Comparison of ENCODE assay signal across 17 cellular contexts in the genomic region with DNA sequence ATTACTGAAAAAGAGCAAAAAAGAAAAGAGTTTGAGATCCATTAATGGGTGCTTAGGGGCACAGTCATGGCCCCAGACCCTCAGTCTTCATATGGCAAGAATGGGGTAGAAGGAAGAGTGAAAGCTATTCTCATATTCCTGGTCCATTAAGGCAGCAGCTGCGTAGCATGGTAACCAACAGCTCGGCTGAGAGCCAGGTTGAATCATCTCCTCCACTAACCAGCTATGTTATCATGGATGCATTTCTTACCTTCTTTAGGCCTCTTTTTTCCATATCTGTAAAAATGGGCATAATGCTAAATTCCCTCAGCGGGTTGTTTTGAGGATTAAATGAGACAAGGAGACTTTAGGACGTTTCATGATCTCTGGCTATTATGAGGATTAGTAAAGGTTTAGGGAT. TPM values are rescaled to one million over a fixed set of nuclear protein-coding genes. Genes with fewer than 3 reads are reported as not detected.
DNase-seq lines count a peak whose midpoint lies in the region; ATAC-seq and TF ChIP-seq lines count a peak whose summit lies in the region.
"Had no signal": no experiment of that assay in that cellular context is flagged by ENCODE, and none has a peak within 500 bp of the region (broad histone marks: within the 10 kb centered on the region; RNA-seq: fewer than 3 reads in every experiment).

No MANE protein-coding gene starts in this region.

- TF ChIP-seq CTCF in MCF 10A (IDR thresholded peaks at IDR 0.05; ENCODE audit: unreplicated experiment): no peak
- no peak for TF ChIP-seq CTCF in breast epithelium (IDR thresholded peaks at IDR 0.05)

- H3K9me3 Mint-ChIP-seq in MCF 10A (ENCODE audit: unreplicated experiment): no peaks in the 10 kb centered on the region
- H3K9me3 Mint-ChIP-seq: activated naive CD4-positive, alpha-beta T cell treated with anti-CD3 and anti-CD28 coated beads for 36 hours had no signal

- ATAC-seq in HG03439 (IDR thresholded peaks at IDR 0.05; ENCODE audit: unreplicated experiment): no peak
- no peak for ATAC-seq in GM18498 (IDR thresholded peaks at IDR 0.05; ENCODE audit: unreplicated experiment)
- ATAC-seq: activated CD4-positive, alpha-beta T cell treated with anti-CD3 and anti-CD28 coated beads for 36 hours had no signal

- peak overlapping the region; percentile 36 for H3K27ac Mint-ChIP-seq in MCF 10A (ENCODE audit: low read depth, unreplicated experiment)
- H3K27ac Mint-ChIP-seq: activated naive CD4-positive, alpha-beta T cell treated with anti-CD3 and anti-CD28 coated beads for 36 hours had no signal

- H3K36me3 ChIP-seq in breast epithelium: no peaks in the 10 kb centered on the region
- H3K36me3 ChIP-seq: SJSA1 had no signal

- H3K4me3 Mint-ChIP-seq in MCF 10A (ENCODE audit: unreplicated experiment): peak overlapping the region; percentile 39
- H3K4me3 Mint-ChIP-seq: activated CD4-positive, alpha-beta T cell treated with anti-CD3 and anti-CD28 coated beads for 36 hours; activated naive CD4-positive, alpha-beta T cell treated with anti-CD3 and anti-CD28 coated beads for 36 hours had no signal

- DNase-seq in MCF 10A (ENCODE audit: unreplicated experiment): peak; percentile 74
- DNase-seq in breast epithelium (ENCODE audit: low spot score in 2 of 2): no peak
- DNase-seq in inferior parietal cortex (ENCODE audit: extremely low spot score): peak; percentile 32
- no peak for DNase-seq in RPMI8226
- no peak for DNase-seq in NCI-H1436 treated with DMSO at 0.1 percent for 48 hours (lab: John Stamatoyannopoulos, UW)
- DNase-seq: activated CD4-positive, alpha-beta T cell treated with anti-CD3 and anti-CD28 coated beads for 36 hours; activated naive CD4-positive, alpha-beta T cell treated with anti-CD3 and anti-CD28 coated beads for 36 hours; activated T-cell treated with anti-CD3 and anti-CD28 coated beads for 4 hours; CD4-positive, alpha-beta memory T cell; DMS79 treated with DMSO at 0.1 percent for 48 hours; effector memory CD4-positive, alpha-beta T cell; NCI-H1694 treated with DMSO at 0.1 percent for 48 hours had no signal

- H3K27me3 Mint-ChIP-seq in MCF 10A (ENCODE audit: insufficient read depth, unreplicated experiment): no peaks in the 10 kb centered on the region
- H3K27me3 Mint-ChIP-seq: activated CD4-positive, alpha-beta T cell treated with anti-CD3 and anti-CD28 coated beads for 36 hours; CD4-positive, alpha-beta memory T cell had no signal

- POLR2A ChIA-PET in MCF 10A (lab: Yijun Ruan, JAX): interaction anchor here (0.6 to 4.3 kb wide), 22 partner anchors 9 to 237 kb away, joined by 3 to 69 read pairs (median 6); a partner anchor contains a TSS

- no peaks in the 10 kb centered on the region for H3K4me1 ChIP-seq in breast epithelium

- CTCF ChIA-PET in MCF 10A (lab: Yijun Ruan, JAX): interaction anchor here (0.6 to 6.3 kb wide), 14 partner anchors 13 to 333 kb away, joined by 3 to 95 read pairs (median 4); a partner anchor contains a TSS

- peaks cover 28% of the 10 kb centered on the region for H3K4me1 Mint-ChIP-seq in MCF 10A (ENCODE audit: insufficient read depth, unreplicated experiment)

- no TSS peak for BruUV-seq in MCF 10A (replicated peaks; lab: Mats Ljungman, UMichigan)

- intact Hi-C loops in MCF 10A (cut with micrococcal nuclease) (loop anchor here (10.0 kb wide), 1 partner anchor 336 kb away; a partner anchor contains a TSS), breast epithelium (cut with DNase I; ENCODE audit: low total_unique reads) (no loop called here)

- no peaks in the 10 kb centered on the region for H3K27me3 ChIP-seq in breast epithelium
- H3K27me3 ChIP-seq: SJSA1, tibial artery had no signal

- H3K27ac ChIP-seq in breast epithelium (peak overlapping the region in 1 of 2 donors; percentile 70), angular gyrus (ENCODE audit: low read depth, low read length) (peak overlapping the region; percentile 72)

- no peak overlapping the region for H3K4me3 ChIP-seq in breast epithelium
- H3K4me3 ChIP-seq: SJSA1, tibial artery had no signal

- H3K36me3 Mint-ChIP-seq in MCF 10A (ENCODE audit: insufficient read depth, unreplicated experiment): no peaks in the 10 kb centered on the region

- no peaks in the 10 kb centered on the region for H3K9me3 ChIP-seq in breast epithelium
- H3K9me3 ChIP-seq: SJSA1, tibial artery had no signal

- TF ChIP-seq POLR2A in breast epithelium (IDR thresholded peaks at IDR 0.05): no peak

RNA-seq across cellular contexts. Expression of a gene that starts 15.0 kb away (rescaled TPM):
- total RNA-seq in MCF 10A (2022) (381 and 492 TPM in 2 replicates), breast epithelium (100 to 1,000 TPM; 146 to 172 (median 161) TPM)

RNA-seq across cellular contexts. Expression of a gene that starts 50.6 kb away (rescaled TPM):
- total RNA-seq in MCF 10A (2022): 6.9 and 7.2 TPM in 2 replicates
- total RNA-seq in breast epithelium: 10 to 100 TPM in 2 of 3 donors, 1 to 10 TPM in 1; 1.3 to 19.5 (median 13.8) TPM

Comparison
In these comparisons a context has a peak if more than half of its experiments do, and no peak if none do; other contexts are left out.
1. DNase-seq: peak in MCF 10A (single experiment) and inferior parietal cortex (single experiment); none in breast epithelium (0 of 2), RPMI8226 (single experiment) and NCI-H1436 treated with DMSO at 0.1 percent for 48 hours (single experiment).